In genomic region chr10:69061305-69062161, GRCh38 we compare ENCODE assay signal across 8 cellular contexts. TPM values are rescaled to one million over a fixed set of nuclear protein-coding genes. Genes with fewer than 3 reads are reported as not detected.
DNase-seq lines count a peak whose midpoint lies in the region; ATAC-seq and TF ChIP-seq lines count a peak whose summit lies in the region.

No MANE protein-coding gene starts in this region.

- peaks cover 37% of the 10 kb centered on the region for H3K27me3 ChIP-seq in DOHH2 (ENCODE audit: control insufficient read depth, low read length)
- H3K27me3 ChIP-seq in psoas muscle (ENCODE audit: insufficient read depth in 3 of 3, low read length in 2 of 3), result no peaks in the 10 kb centered on the region

- peak overlapping the region; percentile 44 for H3K4me3 Mint-ChIP-seq in activated naive CD4-positive, alpha-beta T cell treated with anti-CD3 and anti-CD28 coated beads for 36 hours

- intact Hi-C loops in activated naive CD4-positive, alpha-beta T cell treated with anti-CD3 and anti-CD28 coated beads for 36 hours (cut with micrococcal nuclease), result no loop called here
- intact Hi-C loops in psoas muscle (cut with DNase I), result no loop called here

- CTCF ChIA-PET in activated naive CD4-positive, alpha-beta T cell treated with anti-CD3 and anti-CD28 coated beads for 36 hours (lab: Charles Lee), result interaction anchor here (1.5 to 1.6 kb wide), 3 partner anchors 34 to 56 kb away, joined by 3 to 5 read pairs (median 3); no protein-coding TSS in a partner anchor

- H3K4me1 ChIP-seq in DOHH2 (ENCODE audit: control insufficient read depth, low read length) (peaks cover 12% of the 10 kb centered on the region), psoas muscle (peaks cover 9% of the 10 kb centered on the region)

- no peaks in the 10 kb centered on the region for H3K36me3 ChIP-seq in DOHH2 (ENCODE audit: control insufficient read depth, low read length)
- H3K36me3 ChIP-seq in psoas muscle (ENCODE audit: insufficient read depth in 1 of 2, low read depth in 1 of 2), result no peaks in the 10 kb centered on the region

- H3K9me2 ChIP-seq in DOHH2 (replicated peaks; ENCODE audit: control insufficient read depth, low read length), result no peaks in the 10 kb centered on the region

- H3K4me3 ChIP-seq in DOHH2 (ENCODE audit: low read length) (peak overlapping the region; percentile 31), NB4 (ENCODE audit: low read depth, low read length) (peak overlapping the region; percentile 58), psoas muscle (peak overlapping the region; percentile 43)

- H3K27ac ChIP-seq in DOHH2 (ENCODE audit: low read depth, low read length), result no peak overlapping the region
- peak overlapping the region; percentile 83 for H3K27ac ChIP-seq in psoas muscle

- H4K20me1 ChIP-seq in DOHH2 (ENCODE audit: control insufficient read depth, insufficient read depth, low read depth, low read length), result no peaks in the 10 kb centered on the region

- peak; percentile 99 for DNase-seq in NB4 (ENCODE audit: low read depth)
- DNase-seq in activated naive CD4-positive, alpha-beta T cell treated with anti-CD3 and anti-CD28 coated beads for 36 hours, result peak; percentile 41
- peak; percentile 68 for DNase-seq in globus pallidus (ENCODE audit: low spot score)
- DNase-seq in psoas muscle, result peak; percentile 39 to 75
- no peak for DNase-seq in SK-N-DZ (ENCODE audit: low spot score)

- peak overlapping the region; percentile 50 for H3K4me2 ChIP-seq in DOHH2 (ENCODE audit: low read length)

- no peaks in the 10 kb centered on the region for H3K9me3 Mint-ChIP-seq in activated naive CD4-positive, alpha-beta T cell treated with anti-CD3 and anti-CD28 coated beads for 36 hours

- TF ChIP-seq CTCF in DOHH2 (IDR thresholded peaks at IDR 0.05; ENCODE audit: low read depth, low read length, poor library complexity, severe bottlenecking) (no peak), NB4 (IDR thresholded peaks at IDR 0.05; ENCODE audit: low read depth, low read length) (no peak), psoas muscle (IDR thresholded peaks at IDR 0.05) (no peak)

- H3K36me3 Mint-ChIP-seq in activated naive CD4-positive, alpha-beta T cell treated with anti-CD3 and anti-CD28 coated beads for 36 hours (ENCODE audit: low read depth), result no peaks in the 10 kb centered on the region

- TF ChIP-seq POLR2A in NB4 (IDR thresholded peaks at IDR 0.05; ENCODE audit: extremely low read depth, insufficient read length), result peak; percentile 68

- peaks cover 50% of the 10 kb centered on the region for H3K4me1 Mint-ChIP-seq in activated naive CD4-positive, alpha-beta T cell treated with anti-CD3 and anti-CD28 coated beads for 36 hours (ENCODE audit: low read depth)

- WGBS in psoas muscle, 3 donors, result 38 to 44% (median 42%) methylated on average over 20 of the region's 20 CpGs

- peak; percentile 48 for ATAC-seq in GM21576 (IDR thresholded peaks at IDR 0.05; ENCODE audit: unreplicated experiment)
- peak; percentile 66 to 85 (median 79) for ATAC-seq in psoas muscle
- no peak for ATAC-seq in HG03457 (IDR thresholded peaks at IDR 0.05; ENCODE audit: unreplicated experiment)

- no peaks in the 10 kb centered on the region for H3K27me3 Mint-ChIP-seq in activated naive CD4-positive, alpha-beta T cell treated with anti-CD3 and anti-CD28 coated beads for 36 hours (ENCODE audit: low read depth)

- no peaks in the 10 kb centered on the region for H3K79me2 ChIP-seq in DOHH2 (ENCODE audit: control insufficient read depth, low read length)

- H3F3A ChIP-seq in DOHH2 (ENCODE audit: control insufficient read depth, insufficient read depth), result no peaks in the 10 kb centered on the region

- H3K27ac Mint-ChIP-seq in activated naive CD4-positive, alpha-beta T cell treated with anti-CD3 and anti-CD28 coated beads for 36 hours, result peak overlapping the region; percentile 19

- H3K9me3 ChIP-seq in DOHH2 (ENCODE audit: control insufficient read depth, insufficient read depth, low read length), result no peaks in the 10 kb centered on the region
- H3K9me3 ChIP-seq in psoas muscle, result no peaks in the 10 kb centered on the region

RNA-seq across cellular contexts. Expression of gene SRGN, which starts 26.4 kb away (rescaled TPM):
- total RNA-seq in activated naive CD4-positive, alpha-beta T cell treated with anti-CD3 and anti-CD28 coated beads for 36 hours, result 100 to 1,000 TPM; 197 to 198 TPM
- total RNA-seq in psoas muscle, result 10 to 100 TPM; 27.8 to 43.4 (median 30.5) TPM
- 10 to 100 TPM; 30.2 to 54.0 (median 33.2) TPM for polyA plus RNA-seq in psoas muscle
- not detected in 2 replicates for polyA plus RNA-seq in SK-N-DZ (2014; cell fraction: cytosol; rRNA removed)
- not detected in 2 replicates for polyA plus RNA-seq in SK-N-DZ (2014; cell fraction: nucleus; rRNA removed)

Comparison
In these comparisons a context has a peak if more than half of its experiments do, and no peak if none do; other contexts are left out.
1. RNA of gene SRGN, which starts 26.4 kb away (total RNA-seq): 197 to 198 TPM in activated naive CD4-positive, alpha-beta T cell treated with anti-CD3 and anti-CD28 coated beads for 36 hours; 27.8 to 43.4 TPM in psoas muscle; every median in the first group is over 4 times any median in the second.
2. Peak in every context shown above with its lines, with median percentiles within 50 percentile points of each other: H3K4me3 ChIP-seq.